Comparison of ENCODE assay signal across 12 cellular contexts in the genomic region with DNA sequence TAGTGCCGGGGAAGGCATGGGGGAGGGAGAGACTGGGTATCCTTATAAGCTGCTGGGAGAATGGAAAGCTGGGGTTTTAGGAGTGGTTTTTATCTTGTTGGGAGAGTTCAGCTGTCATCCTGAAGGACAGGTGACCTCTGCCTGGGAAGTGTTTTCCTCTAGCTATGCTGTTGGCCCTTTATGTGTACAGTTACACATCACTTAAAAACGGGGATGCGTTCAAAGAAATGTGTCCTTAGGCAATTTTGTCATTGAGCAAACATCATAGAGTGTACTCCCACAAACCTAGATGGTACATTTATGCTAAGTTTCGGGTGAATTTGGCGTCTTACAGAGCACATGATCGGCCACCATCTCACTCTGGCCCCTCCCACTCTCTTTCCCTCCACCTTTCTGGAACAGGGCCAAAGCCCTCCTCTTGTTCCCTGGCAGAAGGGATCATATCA.
DNase-seq lines count a peak whose midpoint lies in the region; ATAC-seq and TF ChIP-seq lines count a peak whose summit lies in the region.
"Had no signal": no experiment of that assay in that cellular context is flagged by ENCODE, and none has a peak within 500 bp of the region (broad histone marks: within the 10 kb centered on the region; RNA-seq: fewer than 3 reads in every experiment).

No MANE protein-coding gene starts in this region.

- no peak for ATAC-seq in GM19328 (IDR thresholded peaks at IDR 0.05; ENCODE audit: unreplicated experiment)
- ATAC-seq: activated CD8-positive, alpha-beta T cell treated with anti-CD3 and anti-CD28 coated beads, Interleukin-2, amount 10 ng/mL, durations not matched to agents 7 days and 5 days had no signal

- DNase-seq in EL (peak; percentile 70), NCI-H187 treated with DMSO at 0.1 percent for 48 hours (lab: John Stamatoyannopoulos, UW) (peak; percentile 47), astrocyte of the spinal cord (ENCODE audit: low read depth, low spot score) (peak; percentile 77), retina (no peak), SW480 (ENCODE audit: low spot score) (no peak)
- no peak for DNase-seq in NK-92 treated with Interleukin-12 subunit alpha and Interleukin-12 subunit beta, amount 100 ng/mL, for 24 hours (lab: John Stamatoyannopoulos, UW)
- DNase-seq: activated CD8-positive, alpha-beta T cell treated with anti-CD3 and anti-CD28 coated beads, Interleukin-2, amount 10 ng/mL, durations not matched to agents 7 days and 5 days; esophagus squamous epithelium; NCI-H2107; stimulated activated CD4-positive, alpha-beta T cell treated with anti-CD3 and anti-CD28 coated beads, Interleukin-4, amount 100 ng/mL, for 24 hours had no signal

- no peak for TF ChIP-seq CTCF in astrocyte of the spinal cord (IDR thresholded peaks at IDR 0.05; ENCODE audit: low read depth, low read length)

- 71 to 83% methylated on average over 5 to 6 of the region's 6 CpGs for WGBS in mesodermal cell (ENCODE audit: insufficient coverage in 2 of 2), 2 experiments

- peak overlapping the region; percentile 78 for H3K27ac ChIP-seq in mesodermal cell (ENCODE audit: low read depth, low read length, severe bottlenecking)
- H3K27ac ChIP-seq: esophagus squamous epithelium had no signal

- in situ Hi-C loops in astrocyte of the spinal cord (cut with HindIII; ENCODE audit: low sequenced_read_pairs), result no loop called here

- H3K4me3 ChIP-seq in astrocyte of the spinal cord (ENCODE audit: low read depth, low read length) (no peak overlapping the region), mesodermal cell (ENCODE audit: extremely low read depth, insufficient read depth, low read length, poor library complexity, severe bottlenecking) (no peak overlapping the region)
- H3K4me3 ChIP-seq: esophagus squamous epithelium had no signal

- no peaks in the 10 kb centered on the region for H3K36me3 ChIP-seq in mesodermal cell (ENCODE audit: control insufficient read depth, insufficient read depth, low read length)
- H3K36me3 ChIP-seq: esophagus squamous epithelium had no signal

- H3K9me3 ChIP-seq in mesodermal cell (ENCODE audit: control insufficient read depth, low read length), result no peaks in the 10 kb centered on the region
- H3K9me3 ChIP-seq: esophagus squamous epithelium had no signal

- H3K4me1 ChIP-seq in mesodermal cell (ENCODE audit: control insufficient read depth, insufficient read depth, low read length, poor library complexity, severe bottlenecking), result peaks cover 10% of the 10 kb centered on the region

Comparison
In these comparisons a context has a peak if more than half of its experiments do, and no peak if none do; other contexts are left out.
1. DNase-seq: peak in EL (single experiment), NCI-H187 treated with DMSO at 0.1 percent for 48 hours (single experiment) and astrocyte of the spinal cord (single experiment); none in retina (single experiment), NK-92 treated with Interleukin-12 subunit alpha and Interleukin-12 subunit beta, amount 100 ng/mL, for 24 hours (single experiment) and SW480 (single experiment).